ENCODE assay signal across 24 cellular contexts in the genomic region with DNA sequence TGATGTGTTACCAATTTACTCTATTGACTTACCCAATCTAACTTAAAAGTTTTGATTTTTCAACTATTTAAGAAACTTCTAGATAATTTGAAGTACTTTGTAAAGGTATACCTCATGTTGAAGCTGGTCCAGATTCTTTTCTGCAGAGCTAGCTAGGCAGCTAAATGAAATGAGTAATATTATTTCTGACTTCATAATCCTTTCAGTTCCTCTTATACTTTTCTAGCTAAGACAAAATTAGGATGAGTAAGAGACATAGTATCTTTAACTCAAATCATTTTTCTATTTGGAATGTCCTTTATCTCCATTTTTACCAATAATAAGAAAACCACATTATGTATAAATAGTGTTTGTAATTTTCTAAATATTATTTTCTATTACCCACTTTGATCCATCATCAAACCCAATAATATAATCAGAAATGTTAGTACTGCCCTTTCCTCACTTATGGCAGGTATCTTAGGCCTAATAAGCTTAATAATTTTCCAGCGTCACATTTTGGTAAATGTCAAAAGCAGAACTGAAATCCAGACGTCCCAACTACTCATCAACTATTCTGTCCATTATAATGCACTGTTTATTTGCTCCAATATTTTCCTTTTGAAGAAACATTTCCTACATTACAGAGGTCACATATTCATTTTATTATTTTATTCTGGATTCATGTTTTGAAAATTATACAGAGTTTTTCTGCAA.
A peak's percentile ranks its signal among the peaks of the same experiment; 100 is the strongest.
DNase-seq lines count a peak whose midpoint lies in the region; ATAC-seq and TF ChIP-seq lines count a peak whose summit lies in the region.
"Had no signal": no experiment of that assay in that cellular context is flagged by ENCODE, and none has a peak within 500 bp of the region (broad histone marks: within the 10 kb centered on the region; RNA-seq: fewer than 3 reads in every experiment).

No MANE protein-coding gene starts in this region.

- H3K4me3 ChIP-seq in osteoblast (ENCODE audit: insufficient read depth, low read length), result no peak overlapping the region
- H3K4me3 ChIP-seq: esophagus squamous epithelium, pancreas, right lobe of liver, thoracic aorta had no signal

- H3K9me3 Mint-ChIP-seq in nephron progenitor cell, result no peaks in the 10 kb centered on the region
- peaks cover 4% of the 10 kb centered on the region for H3K9me3 Mint-ChIP-seq in activated naive CD4-positive, alpha-beta T cell treated with anti-CD3 and anti-CD28 coated beads for 36 hours

- H3K36me3 ChIP-seq in osteoblast (ENCODE audit: insufficient read depth, low read length), result no peaks in the 10 kb centered on the region
- H3K36me3 ChIP-seq: esophagus squamous epithelium, pancreas, right lobe of liver, thoracic aorta had no signal

- ATAC-seq in GM18858 (IDR thresholded peaks at IDR 0.05; ENCODE audit: unreplicated experiment) (peak; percentile 64), GM21786 (IDR thresholded peaks at IDR 0.05; ENCODE audit: unreplicated experiment) (peak; percentile 74), HG03342 (IDR thresholded peaks at IDR 0.05; ENCODE audit: unreplicated experiment) (peak; percentile 72)
- ATAC-seq: pancreas; right lobe of liver; stimulated activated effector memory CD8-positive, alpha-beta T cell treated with anti-CD3 and anti-CD28 coated beads, Interleukin-12 subunit alpha, Interleukin-12 subunit beta, amount 100 ng/mL, for 72 hours had no signal

- H3K4me1 ChIP-seq in osteoblast (ENCODE audit: insufficient read depth, low read length), result peaks cover 3% of the 10 kb centered on the region
- H3K4me1 ChIP-seq: pancreas, right lobe of liver had no signal

- H2AFZ ChIP-seq in osteoblast (ENCODE audit: low read length), result no peak overlapping the region

- no peaks in the 10 kb centered on the region for H3K36me3 Mint-ChIP-seq in nephron progenitor cell (ENCODE audit: low read depth)
- no peaks in the 10 kb centered on the region for H3K36me3 Mint-ChIP-seq in activated naive CD4-positive, alpha-beta T cell treated with anti-CD3 and anti-CD28 coated beads for 36 hours (ENCODE audit: low read depth)
- H3K36me3 Mint-ChIP-seq: memory B cell; naive B cell; stimulated activated effector memory CD8-positive, alpha-beta T cell treated with anti-CD3 and anti-CD28 coated beads, Interleukin-12 subunit alpha, Interleukin-12 subunit beta, amount 100 ng/mL, for 72 hours had no signal

- no peak overlapping the region for H3K4me2 ChIP-seq in osteoblast (ENCODE audit: insufficient read depth, low read length)

- no peaks in the 10 kb centered on the region for H3K9me3 ChIP-seq in osteoblast (ENCODE audit: low read depth, low read length)
- H3K9me3 ChIP-seq: esophagus squamous epithelium, pancreas, right lobe of liver, thoracic aorta had no signal

- H3K27ac Mint-ChIP-seq in nephron progenitor cell, result no peak overlapping the region
- no peak overlapping the region for H3K27ac Mint-ChIP-seq in activated naive CD4-positive, alpha-beta T cell treated with anti-CD3 and anti-CD28 coated beads for 36 hours
- H3K27ac Mint-ChIP-seq: memory B cell; naive B cell; stimulated activated effector memory CD8-positive, alpha-beta T cell treated with anti-CD3 and anti-CD28 coated beads, Interleukin-12 subunit alpha, Interleukin-12 subunit beta, amount 100 ng/mL, for 72 hours had no signal

- intact Hi-C loops in activated naive CD4-positive, alpha-beta T cell treated with anti-CD3 and anti-CD28 coated beads for 36 hours (cut with micrococcal nuclease), result no loop called here

- H4K20me1 ChIP-seq in osteoblast (ENCODE audit: insufficient read depth, low read length), result no peaks in the 10 kb centered on the region

- H3K27me3 Mint-ChIP-seq in nephron progenitor cell (ENCODE audit: low read depth, poor library complexity), result peaks cover 2% of the 10 kb centered on the region
- no peaks in the 10 kb centered on the region for H3K27me3 Mint-ChIP-seq in activated naive CD4-positive, alpha-beta T cell treated with anti-CD3 and anti-CD28 coated beads for 36 hours (ENCODE audit: low read depth)
- H3K27me3 Mint-ChIP-seq: central memory CD8-positive, alpha-beta T cell; memory B cell; naive B cell had no signal

- H3K4me1 Mint-ChIP-seq in nephron progenitor cell, result no peaks in the 10 kb centered on the region
- no peaks in the 10 kb centered on the region for H3K4me1 Mint-ChIP-seq in activated naive CD4-positive, alpha-beta T cell treated with anti-CD3 and anti-CD28 coated beads for 36 hours (ENCODE audit: low read depth)
- H3K4me1 Mint-ChIP-seq: central memory CD8-positive, alpha-beta T cell; memory B cell; naive B cell; stimulated activated effector memory CD8-positive, alpha-beta T cell treated with anti-CD3 and anti-CD28 coated beads, Interleukin-12 subunit alpha, Interleukin-12 subunit beta, amount 100 ng/mL, for 72 hours had no signal

- TF ChIP-seq CTCF in osteoblast (IDR thresholded peaks at IDR 0.05; ENCODE audit: extremely low read depth, low read depth, low read length), result no peak
- no peak for TF ChIP-seq CTCF in nephron progenitor cell (IDR thresholded peaks at IDR 0.05)

- CTCF ChIA-PET in activated naive CD4-positive, alpha-beta T cell treated with anti-CD3 and anti-CD28 coated beads for 36 hours (lab: Charles Lee), result no interaction called here

- no peaks in the 10 kb centered on the region for H3K27me3 ChIP-seq in osteoblast (ENCODE audit: insufficient read depth, low read length)
- H3K27me3 ChIP-seq: esophagus squamous epithelium, right lobe of liver had no signal

- DNase-seq in osteoblast (ENCODE audit: insufficient read length, low spot score, missing footprints) (peak; percentile 63), nephron progenitor cell (no peak)
- no peak for DNase-seq in stimulated activated CD4-positive, alpha-beta T cell treated with anti-CD3 and anti-CD28 coated beads, Interleukin-4, amount 100 ng/mL, for 1 hour
- DNase-seq in activated naive CD4-positive, alpha-beta T cell treated with anti-CD3 and anti-CD28 coated beads for 36 hours, result no peak
- DNase-seq: activated CD4-positive, alpha-beta T cell treated with anti-CD3 and anti-CD28 coated beads, Interleukin-2, amount 50 U/mL, for 48 hours; activated naive CD4-positive, alpha-beta T cell; activated T-cell treated with anti-CD3 and anti-CD28 coated beads, Interleukin-2, amount 50 U/mL, for 1 hour; aorta; DND-41; esophagus squamous epithelium; naive B cell; NCI-H1048; NCI-H2081; pancreas; right lobe of liver; Right ventricle myocardium superior; stimulated activated CD4-positive, alpha-beta T cell treated with anti-CD3 and anti-CD28 coated beads, Interleukin-15, amount 100 ng/mL, for 24 hours had no signal

- H3K4me3 Mint-ChIP-seq in nephron progenitor cell, result no peak overlapping the region
- H3K4me3 Mint-ChIP-seq in activated naive CD4-positive, alpha-beta T cell treated with anti-CD3 and anti-CD28 coated beads for 36 hours, result no peak overlapping the region
- H3K4me3 Mint-ChIP-seq: central memory CD8-positive, alpha-beta T cell; memory B cell; naive B cell; stimulated activated effector memory CD8-positive, alpha-beta T cell treated with anti-CD3 and anti-CD28 coated beads, Interleukin-12 subunit alpha, Interleukin-12 subunit beta, amount 100 ng/mL, for 72 hours had no signal

- H3K27ac ChIP-seq in osteoblast (ENCODE audit: low read depth, low read length), result no peak overlapping the region
- H3K27ac ChIP-seq: esophagus squamous epithelium, pancreas, right lobe of liver, thoracic aorta had no signal

- no peaks in the 10 kb centered on the region for H3K79me2 ChIP-seq in osteoblast (ENCODE audit: insufficient read depth, low read length)
